Comparison of ENCODE assay signal across 8 cellular contexts in the genomic region with DNA sequence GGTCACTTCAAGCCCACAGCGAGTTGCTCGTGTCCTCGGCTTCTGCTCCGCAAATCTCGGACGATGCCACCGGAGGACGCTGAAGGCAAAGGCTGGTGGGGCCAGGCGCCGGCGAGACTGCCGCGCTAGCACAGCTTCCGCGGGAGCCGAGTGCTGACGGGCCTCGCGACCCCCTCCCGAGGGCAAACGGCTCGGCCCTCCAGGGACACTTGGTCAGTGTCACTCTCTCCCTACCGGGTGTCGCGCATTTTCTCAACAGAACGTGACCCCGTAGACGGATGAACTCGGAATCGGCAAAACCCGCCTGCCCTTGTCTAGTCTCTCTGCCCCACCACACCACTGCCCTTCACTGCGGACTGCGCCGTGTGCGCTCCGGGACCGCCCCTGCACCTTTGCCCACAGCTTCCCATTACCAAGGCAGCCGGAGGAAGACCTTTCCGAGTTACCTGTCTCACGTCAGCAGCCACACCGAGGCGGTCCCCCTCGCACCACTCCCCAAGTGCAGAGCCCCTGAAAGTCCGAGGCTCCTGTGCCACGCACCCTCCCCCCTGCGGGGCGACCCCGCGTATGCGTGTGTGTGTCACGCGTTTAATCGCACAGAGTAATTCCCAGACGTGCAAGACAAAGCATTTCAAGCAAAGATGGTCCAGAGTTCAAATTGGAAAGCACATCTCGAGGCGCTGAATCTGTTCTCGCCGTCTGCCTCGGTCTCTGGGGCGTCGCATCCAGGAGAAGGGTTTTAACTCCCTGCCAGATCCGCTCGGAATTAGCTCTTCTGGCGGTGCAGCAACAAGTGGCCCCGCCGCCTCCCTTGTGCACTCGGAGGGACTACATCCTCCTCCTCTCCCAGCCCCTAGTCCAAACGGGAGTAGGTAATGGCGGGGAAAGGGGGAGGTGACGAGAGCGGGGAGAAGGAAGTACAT.
DNase-seq lines count a peak whose midpoint lies in the region; ATAC-seq and TF ChIP-seq lines count a peak whose summit lies in the region.

No MANE protein-coding gene starts in this region.

- H3K27me3 Mint-ChIP-seq in CD4-positive, CD25-positive, alpha-beta regulatory T cell, result peaks cover 83% of the 10 kb centered on the region
- peaks cover 95% of the 10 kb centered on the region for H3K27me3 Mint-ChIP-seq in endodermal cell (ENCODE audit: insufficient read depth)

- H3K36me3 ChIP-seq in CD4-positive, CD25-positive, alpha-beta regulatory T cell (ENCODE audit: control insufficient read depth, insufficient read depth, low read length), result no peaks in the 10 kb centered on the region
- no peaks in the 10 kb centered on the region for H3K36me3 ChIP-seq in H7 (replicated peaks; ENCODE audit: control insufficient read depth, insufficient read depth, low read length)
- no peaks in the 10 kb centered on the region for H3K36me3 ChIP-seq in endodermal cell (ENCODE audit: control insufficient read depth, insufficient read depth, low read length)

- H3K36me3 Mint-ChIP-seq in CD4-positive, CD25-positive, alpha-beta regulatory T cell, result no peaks in the 10 kb centered on the region
- H3K36me3 Mint-ChIP-seq in endodermal cell (ENCODE audit: low read depth), result no peaks in the 10 kb centered on the region

- TF ChIP-seq CTCF in endodermal cell (conservative IDR thresholded peaks at IDR 0.05), result peak; percentile 35

- 0 to 1% methylated on average over 35 to 71 of the region's 71 CpGs for WGBS in endodermal cell (ENCODE audit: insufficient coverage in 1 of 2, insufficient read length in 1 of 2), 2 experiments

- no peak for ATAC-seq in CD4-positive, CD25-positive, alpha-beta regulatory T cell (ENCODE audit: low read depth in 2 of 2)

- no peak overlapping the region for H3K27ac ChIP-seq in CD4-positive, CD25-positive, alpha-beta regulatory T cell (ENCODE audit: insufficient read depth, low read length, poor library complexity, severe bottlenecking)
- H3K27ac ChIP-seq in endodermal cell (ENCODE audit: low read depth, low read length), result no peak overlapping the region

- peak in 1 of 3 donors; percentile 16 for DNase-seq in CD4-positive, CD25-positive, alpha-beta regulatory T cell
- peak; percentile 75 for DNase-seq in H7
- DNase-seq in SK-N-DZ (ENCODE audit: low spot score), result peak; percentile 36
- DNase-seq in endodermal cell, result peak; percentile 81
- DNase-seq in myocyte (ENCODE audit: low read depth), result peak; percentile 75
- no peak for DNase-seq in NCI-H446 (lab: John Stamatoyannopoulos, UW)
- DNase-seq in 8988T, result no peak
- DNase-seq in A172 (ENCODE audit: low spot score), result no peak

- no peak overlapping the region for H3K27ac Mint-ChIP-seq in CD4-positive, CD25-positive, alpha-beta regulatory T cell
- no peak overlapping the region for H3K27ac Mint-ChIP-seq in endodermal cell

- peaks cover 0 to 13% (median 2%) of the 10 kb centered on the region in 7 donors for H3K9me3 Mint-ChIP-seq in CD4-positive, CD25-positive, alpha-beta regulatory T cell
- H3K9me3 Mint-ChIP-seq in endodermal cell, result peaks cover 11% of the 10 kb centered on the region

- peaks cover 40% of the 10 kb centered on the region for H3K27me3 ChIP-seq in CD4-positive, CD25-positive, alpha-beta regulatory T cell (ENCODE audit: control insufficient read depth, insufficient read depth, low read length)
- H3K27me3 ChIP-seq in H7 (ENCODE audit: control insufficient read depth, insufficient read depth, low read length), result peaks cover 76% of the 10 kb centered on the region
- peaks cover 98% of the 10 kb centered on the region for H3K27me3 ChIP-seq in endodermal cell (ENCODE audit: control insufficient read depth, insufficient read depth, low read length, poor library complexity, severe bottlenecking)

- no peak overlapping the region for H3K9ac ChIP-seq in endodermal cell (ENCODE audit: extremely low read depth, low read length, poor library complexity, severe bottlenecking)

- H3K4me3 ChIP-seq in CD4-positive, CD25-positive, alpha-beta regulatory T cell (ENCODE audit: low read depth, low read length), result no peak overlapping the region
- H3K4me3 ChIP-seq in H7 (ENCODE audit: insufficient read depth, low read depth, low read length) (peak overlapping the region; percentile 68), endodermal cell (ENCODE audit: low read length) (peak overlapping the region; percentile 75)

- H3K4me3 Mint-ChIP-seq in CD4-positive, CD25-positive, alpha-beta regulatory T cell, result peak overlapping the region; percentile 77 to 87 (median 80)
- H3K4me3 Mint-ChIP-seq in endodermal cell, result peak overlapping the region; percentile 59

- peaks cover 0 to 44% (median 31%) of the 10 kb centered on the region in 4 donors for H3K4me1 Mint-ChIP-seq in CD4-positive, CD25-positive, alpha-beta regulatory T cell
- peaks cover 33% of the 10 kb centered on the region for H3K4me1 Mint-ChIP-seq in endodermal cell

- peaks cover 43% of the 10 kb centered on the region for H3K4me1 ChIP-seq in CD4-positive, CD25-positive, alpha-beta regulatory T cell (ENCODE audit: control insufficient read depth, insufficient read depth, low read length, poor library complexity, severe bottlenecking)
- no peaks in the 10 kb centered on the region for H3K4me1 ChIP-seq in endodermal cell (ENCODE audit: control insufficient read depth, insufficient read depth, low read length)

- peaks cover 0 to 3% of the 10 kb centered on the region in 2 experiments for H3K9me3 ChIP-seq in CD4-positive, CD25-positive, alpha-beta regulatory T cell (ENCODE audit: control insufficient read depth in 2 of 2, low read length in 2 of 2)
- H3K9me3 ChIP-seq in endodermal cell (ENCODE audit: control insufficient read depth, low read length), result no peaks in the 10 kb centered on the region

Comparison
In these comparisons a context has a peak if more than half of its experiments do, and no peak if none do; other contexts are left out.
1. DNase-seq: peak in H7 (single experiment), SK-N-DZ (single experiment), endodermal cell (single experiment) and myocyte (single experiment); none in NCI-H446 (0 of 2), 8988T (single experiment) and A172 (single experiment).